8 cellular contexts compared by ENCODE assay signal in the genomic region with DNA sequence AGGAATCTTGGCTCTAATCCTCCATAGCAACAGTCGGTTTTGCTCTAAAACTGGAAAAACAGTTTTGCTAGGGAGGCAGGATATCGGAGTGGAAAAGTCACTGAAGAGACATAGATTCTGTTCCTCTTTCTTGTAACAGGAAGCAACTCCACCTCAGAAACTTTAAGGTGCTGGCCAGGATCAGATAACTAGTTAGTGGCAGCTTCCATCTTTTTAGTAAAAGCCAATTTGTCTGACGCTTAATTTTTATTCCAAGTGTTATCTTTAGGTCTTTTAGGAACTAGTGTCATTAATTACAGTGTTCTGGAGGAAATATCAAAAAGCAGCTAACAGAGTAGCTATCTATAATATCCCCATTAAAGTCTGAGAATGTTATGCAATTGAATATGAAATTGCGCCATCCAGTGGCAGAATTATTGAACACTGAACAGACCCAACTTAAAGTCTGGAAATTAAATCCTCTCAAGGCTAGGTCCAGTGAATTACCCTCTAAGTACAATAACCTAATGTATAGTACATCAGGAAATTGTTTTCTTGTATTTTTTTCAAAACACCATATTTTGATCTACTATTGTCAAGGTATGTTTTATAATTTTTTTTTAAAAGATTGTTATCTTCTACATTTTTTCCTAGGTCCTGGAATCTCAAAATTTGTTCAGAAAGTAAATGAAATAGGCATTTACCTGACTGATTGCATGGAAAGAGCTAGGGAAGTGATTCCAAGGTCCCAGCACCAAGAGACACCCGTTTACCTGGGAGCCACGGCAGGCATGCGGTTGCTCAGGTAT.
A peak's percentile ranks its signal among the peaks of the same experiment; 100 is the strongest.
DNase-seq lines count a peak whose midpoint lies in the region; ATAC-seq and TF ChIP-seq lines count a peak whose summit lies in the region.

No MANE protein-coding gene starts in this region.

- H3K4me1 ChIP-seq in HCT116 (ENCODE audit: control insufficient read depth in 1 of 2, insufficient read depth in 2 of 2, low read length in 2 of 2), result no peaks in the 10 kb centered on the region
- H3K4me1 ChIP-seq in prostate gland (replicated peaks), result no peaks in the 10 kb centered on the region

- TF ChIP-seq POLR2A in HCT116 (IDR thresholded peaks at IDR 0.05; ENCODE audit: borderline replicate concordance, extremely low read depth, insufficient read depth, insufficient read length), result no peak
- TF ChIP-seq POLR2A in prostate gland (IDR thresholded peaks at IDR 0.05), result no peak

- no peak overlapping the region for H3K9ac ChIP-seq in HCT116 (ENCODE audit: low read length)

- no peaks in the 10 kb centered on the region for H3K9me3 Mint-ChIP-seq in activated CD8-positive, alpha-beta memory T cell treated with anti-CD3 and anti-CD28 coated beads, Interleukin-2, amount 10 ng/mL, durations not matched to agents 7 days and 5 days (ENCODE audit: low read depth)
- no peaks in the 10 kb centered on the region for H3K9me3 Mint-ChIP-seq in activated T-helper 2 cell treated with anti-CD3 and anti-CD28 coated beads, Interferon-gamma antibody, Interleukin-2, Interleukin-4, amounts not matched to agents 10 μg/mL and 5 μg/mL and 100 μg/mL, durations not matched to agents 14 hours and 24 hours and 36 hours

- peak; percentile 65 for ATAC-seq in activated CD8-positive, alpha-beta memory T cell treated with anti-CD3 and anti-CD28 coated beads, Interleukin-2, amount 10 ng/mL, durations not matched to agents 7 days and 5 days
- peak; percentile 80 for ATAC-seq in HCT116

- intact Hi-C loops in HCT116 (cut with micrococcal nuclease) (loop anchor here (1.0 to 10.0 kb wide), 4 partner anchors 148 to 468 kb away; no protein-coding TSS in a partner anchor), prostate gland (cut with DNase I) (loop anchor here (2.0 to 5.0 kb wide), 2 partner anchors 85 to 147 kb away; partner anchors contain the start of gene ENTPD1)
- intact Hi-C loops in activated T-helper 2 cell treated with anti-CD3 and anti-CD28 coated beads, Interferon-gamma antibody, Interleukin-2, Interleukin-4, amounts not matched to agents 10 μg/mL and 5 μg/mL and 100 μg/mL, durations not matched to agents 14 hours and 24 hours and 36 hours (cut with micrococcal nuclease), result loop anchor here (1.0 kb wide), 2 partner anchors 23 to 148 kb away; no protein-coding TSS in a partner anchor

- no peaks in the 10 kb centered on the region for H3K79me2 ChIP-seq in HCT116 (ENCODE audit: insufficient read depth, low read length)

- POLR2A ChIA-PET in HCT116 (lab: Charles Lee), result interaction anchor here (1.9 kb wide), 1 partner anchor 148 kb away, joined by 6 read pairs; the partner anchor contains the start of gene TCTN3

- H3K27ac Mint-ChIP-seq in activated CD8-positive, alpha-beta memory T cell treated with anti-CD3 and anti-CD28 coated beads, Interleukin-2, amount 10 ng/mL, durations not matched to agents 7 days and 5 days, result peak overlapping the region; percentile 84
- H3K27ac Mint-ChIP-seq in activated T-helper 2 cell treated with anti-CD3 and anti-CD28 coated beads, Interferon-gamma antibody, Interleukin-2, Interleukin-4, amounts not matched to agents 10 μg/mL and 5 μg/mL and 100 μg/mL, durations not matched to agents 14 hours and 24 hours and 36 hours, result peak overlapping the region; percentile 89

- TF ChIP-seq CTCF in HCT116 (IDR thresholded peaks at IDR 0.05 in 2 of 3, conservative IDR thresholded peaks at IDR 0.05 in 1 of 3; ENCODE audit: borderline replicate concordance in 1 of 3, insufficient read depth in 1 of 3, low read depth in 2 of 3, low read length in 2 of 3) (peak; percentile 52 to 89 (median 88)), prostate gland (IDR thresholded peaks at IDR 0.05) (peak in 3 of 4 experiments; percentile 64 to 75 (median 71))

- H3K36me3 ChIP-seq in HCT116 (ENCODE audit: control insufficient read depth in 1 of 2, insufficient read depth in 2 of 2, low read length in 2 of 2) (no peaks in the 10 kb centered on the region), prostate gland (no peaks in the 10 kb centered on the region)

- H3K27me3 Mint-ChIP-seq in activated CD8-positive, alpha-beta memory T cell treated with anti-CD3 and anti-CD28 coated beads, Interleukin-2, amount 10 ng/mL, durations not matched to agents 7 days and 5 days, result no peaks in the 10 kb centered on the region
- H3K27me3 Mint-ChIP-seq in activated T-helper 2 cell treated with anti-CD3 and anti-CD28 coated beads, Interferon-gamma antibody, Interleukin-2, Interleukin-4, amounts not matched to agents 10 μg/mL and 5 μg/mL and 100 μg/mL, durations not matched to agents 14 hours and 24 hours and 36 hours (ENCODE audit: low read depth), result peaks cover 2% of the 10 kb centered on the region

- no TSS peak for BruUV-seq in HCT116 (replicated peaks; lab: Mats Ljungman, UMichigan)

- CTCF ChIA-PET in activated CD8-positive, alpha-beta memory T cell treated with anti-CD3 and anti-CD28 coated beads, Interleukin-2, amount 10 ng/mL, durations not matched to agents 7 days and 5 days (lab: Charles Lee), result interaction anchor here (0.6 to 24.9 kb wide), 25 partner anchors 8 to 163 kb away, joined by 3 to 444 read pairs (median 4); partner anchors contain the start of genes ENTPD1 and TCTN3
- CTCF ChIA-PET in HCT116 (lab: Charles Lee), result interaction anchor here (0.7 to 7.3 kb wide), 16 partner anchors 8 to 468 kb away, joined by 3 to 105 read pairs (median 4); partner anchors contain the start of gene TCTN3

- H3K27ac ChIP-seq in HCT116 (ENCODE audit: low read depth, low read length) (no peak overlapping the region), prostate gland (no peak overlapping the region)

- no peak overlapping the region for H3K4me2 ChIP-seq in HCT116 (ENCODE audit: low read length)

- H4K20me1 ChIP-seq in HCT116 (ENCODE audit: insufficient read depth), result no peaks in the 10 kb centered on the region

- H3K27me3 ChIP-seq in HCT116 (ENCODE audit: insufficient read depth, low read length), result 0 out of 2 replicates have a peak, but pooled peaks cover 6% of the 10 kb centered on the region
- no peaks in the 10 kb centered on the region for H3K27me3 ChIP-seq in prostate gland (replicated peaks; ENCODE audit: insufficient read depth)

- H2AFZ ChIP-seq in HCT116 (ENCODE audit: low read depth, low read length, poor library complexity, severe bottlenecking), result no peak overlapping the region

- peaks cover 59% of the 10 kb centered on the region for H3K36me3 Mint-ChIP-seq in activated CD8-positive, alpha-beta memory T cell treated with anti-CD3 and anti-CD28 coated beads, Interleukin-2, amount 10 ng/mL, durations not matched to agents 7 days and 5 days
- peaks cover 29% of the 10 kb centered on the region for H3K36me3 Mint-ChIP-seq in activated T-helper 2 cell treated with anti-CD3 and anti-CD28 coated beads, Interferon-gamma antibody, Interleukin-2, Interleukin-4, amounts not matched to agents 10 μg/mL and 5 μg/mL and 100 μg/mL, durations not matched to agents 14 hours and 24 hours and 36 hours (ENCODE audit: low read depth)

- no peak overlapping the region for H3K4me3 ChIP-seq in HCT116 (replicated peaks in 1 of 2; ENCODE audit: low read depth in 1 of 2, low read length in 2 of 2)
- H3K4me3 ChIP-seq in prostate gland, result no peak overlapping the region

- DNase-seq in activated CD8-positive, alpha-beta memory T cell treated with anti-CD3 and anti-CD28 coated beads, Interleukin-2, amount 10 ng/mL, durations not matched to agents 7 days and 5 days, result no peak
- DNase-seq in activated CD8-positive, alpha-beta memory T cell treated with anti-CD3 and anti-CD28 coated beads for 24 hours, result no peak
- DNase-seq in HCT116 (ENCODE audit: low read depth, low spot score) (peak; percentile 50), NCI-H526 treated with DMSO at 0.1 percent for 48 hours (lab: John Stamatoyannopoulos, UW) (peak; percentile 8), glomerular visceral epithelial cell (ENCODE audit: extremely low spot score) (peak; percentile 50), prostate gland (ENCODE audit: low spot score) (peak; percentile 50), NCI-H2171 treated with DMSO at 0.1 percent for 48 hours (lab: John Stamatoyannopoulos, UW) (no peak)
- DNase-seq in activated T-helper 2 cell treated with anti-CD3 and anti-CD28 coated beads, Interferon-gamma antibody, Interleukin-2, Interleukin-4, amounts not matched to agents 10 μg/mL and 5 μg/mL and 100 μg/mL, durations not matched to agents 14 hours and 24 hours and 36 hours (ENCODE audit: low spot score), result no peak

- H3K4me1 Mint-ChIP-seq in activated CD8-positive, alpha-beta memory T cell treated with anti-CD3 and anti-CD28 coated beads, Interleukin-2, amount 10 ng/mL, durations not matched to agents 7 days and 5 days, result peaks cover 79% of the 10 kb centered on the region
- peaks cover 56% of the 10 kb centered on the region for H3K4me1 Mint-ChIP-seq in activated T-helper 2 cell treated with anti-CD3 and anti-CD28 coated beads, Interferon-gamma antibody, Interleukin-2, Interleukin-4, amounts not matched to agents 10 μg/mL and 5 μg/mL and 100 μg/mL, durations not matched to agents 14 hours and 24 hours and 36 hours (ENCODE audit: low read depth)

- H3K9me2 ChIP-seq in HCT116 (ENCODE audit: insufficient read depth), result no peaks in the 10 kb centered on the region

- WGBS in prostate gland, result 31% methylated on average over 7 of the region's 7 CpGs

- TF ChIP-seq RAD21 in HCT116 (IDR thresholded peaks at IDR 0.05; ENCODE audit: low read depth), result peak; percentile 78

- RAD21 ChIA-PET in HCT116 (lab: Charles Lee; ENCODE audit: low non-redundant PET in 1 of 2, low total read pairs in 2 of 2, uncharacterized antibody in 2 of 2, unreplicated experiment in 2 of 2), result interaction anchor here (1.1 to 1.5 kb wide), 3 partner anchors 148 to 467 kb away, joined by 3 to 8 read pairs (median 8); partner anchors contain the start of gene TCTN3 (in 2 of the 2)

- no peaks in the 10 kb centered on the region for H3K9me3 ChIP-seq in HCT116 (ENCODE audit: control insufficient read depth in 1 of 2, insufficient read depth in 1 of 2, low read depth in 1 of 2, low read length in 2 of 2)
- no peaks in the 10 kb centered on the region for H3K9me3 ChIP-seq in prostate gland

- no peak overlapping the region for H3K4me3 Mint-ChIP-seq in activated CD8-positive, alpha-beta memory T cell treated with anti-CD3 and anti-CD28 coated beads, Interleukin-2, amount 10 ng/mL, durations not matched to agents 7 days and 5 days
- H3K4me3 Mint-ChIP-seq in activated T-helper 2 cell treated with anti-CD3 and anti-CD28 coated beads, Interferon-gamma antibody, Interleukin-2, Interleukin-4, amounts not matched to agents 10 μg/mL and 5 μg/mL and 100 μg/mL, durations not matched to agents 14 hours and 24 hours and 36 hours (ENCODE audit: low read depth), result no peak overlapping the region

TF ChIP-seq in HCT116, 20 proteins besides CTCF, POLR2A, EP300 and RAD21:
- TF ChIP-seq CBX3 (IDR thresholded peaks at IDR 0.05; ENCODE audit: low read depth), result no peak
- peak; percentile 73 for TF ChIP-seq CEBPB (IDR thresholded peaks at IDR 0.05; ENCODE audit: low read depth)
TF ChIP-seq in HCT116: peak in this region for 1.

Comparison
In these comparisons a context has a peak if more than half of its experiments do, and no peak if none do; other contexts are left out.
1. DNase-seq: peak in HCT116 (single experiment), NCI-H526 treated with DMSO at 0.1 percent for 48 hours (single experiment), glomerular visceral epithelial cell (single experiment) and prostate gland (single experiment); none in activated CD8-positive, alpha-beta memory T cell treated with anti-CD3 and anti-CD28 coated beads, Interleukin-2, amount 10 ng/mL, durations not matched to agents 7 days and 5 days (single experiment), activated CD8-positive, alpha-beta memory T cell treated with anti-CD3 and anti-CD28 coated beads for 24 hours (single experiment), activated T-helper 2 cell treated with anti-CD3 and anti-CD28 coated beads, Interferon-gamma antibody, Interleukin-2, Interleukin-4, amounts not matched to agents 10 μg/mL and 5 μg/mL and 100 μg/mL, durations not matched to agents 14 hours and 24 hours and 36 hours (single experiment) and NCI-H2171 treated with DMSO at 0.1 percent for 48 hours (single experiment).